ENCODE assay signal across 31 cellular contexts in genomic region chr15:49366496-49366895, GRCh38. TPM values are rescaled to one million over a fixed set of nuclear protein-coding genes. Genes with fewer than 3 reads are reported as not detected.
"Had no signal": no experiment of that assay in that cellular context is flagged by ENCODE, and none has a peak within 500 bp of the region (broad histone marks: within the 10 kb centered on the region; RNA-seq: fewer than 3 reads in every experiment).

No MANE protein-coding gene starts in this region.

- H3K9me3 ChIP-seq: breast epithelium, gastrocnemius medialis had no signal

- H3K4me1 Mint-ChIP-seq: activated B cell treated with CpG ODN at 0.5 μM for 24 hours; activated CD4-positive, alpha-beta memory T cell treated with anti-CD3 and anti-CD28 coated beads, Interleukin-2, amount 10 ng/mL, durations not matched to agents 7 days and 5 days; activated CD4-positive, alpha-beta T cell treated with anti-CD3 and anti-CD28 coated beads, Interleukin-2, amount 10 ng/mL, durations not matched to agents 24 days and 14 days; activated naive CD4-positive, alpha-beta T cell treated with anti-CD3 and anti-CD28 coated beads, Interleukin-2, amount 10 ng/mL, durations not matched to agents 7 days and 5 days; activated naive CD8-positive, alpha-beta T cell treated with anti-CD3 and anti-CD28 coated beads, Interleukin-2, amount 10 ng/mL, durations not matched to agents 7 days and 5 days; brain; central memory CD8-positive, alpha-beta T cell; T-cell had no signal

- H3K9me3 Mint-ChIP-seq: activated naive CD4-positive, alpha-beta T cell treated with anti-CD3 and anti-CD28 coated beads, Interleukin-2, amount 10 ng/mL, durations not matched to agents 7 days and 5 days; effector memory CD8-positive, alpha-beta T cell; T-helper 1 cell treated with Interleukin-12 subunit alpha and Interleukin-12 subunit beta and Interleukin-4 antibody, amounts not matched to agents 30 μg/mL and 1 μg/mL, for 36 hours had no signal

- H3K36me3 ChIP-seq: ascending aorta, breast epithelium, cardiac muscle cell, esophagus muscularis mucosa, gastrocnemius medialis, WERI-Rb-1 had no signal

- H3K27me3 Mint-ChIP-seq: activated B cell treated with CpG ODN at 0.5 μM for 24 hours; activated CD4-positive, alpha-beta memory T cell treated with anti-CD3 and anti-CD28 coated beads, Interleukin-2, amount 10 ng/mL, durations not matched to agents 7 days and 5 days; activated CD4-positive, alpha-beta T cell treated with anti-CD3 and anti-CD28 coated beads, Interleukin-2, amount 10 ng/mL, durations not matched to agents 24 days and 14 days; activated naive CD4-positive, alpha-beta T cell treated with anti-CD3 and anti-CD28 coated beads, Interleukin-2, amount 10 ng/mL, durations not matched to agents 7 days and 5 days; activated naive CD8-positive, alpha-beta T cell treated with anti-CD3 and anti-CD28 coated beads, Interleukin-2, amount 10 ng/mL, durations not matched to agents 7 days and 5 days; activated T-cell treated with anti-CD3 and anti-CD28 coated beads, Interleukin-2, amount 50 U/mL, for 24 hours; brain; central memory CD8-positive, alpha-beta T cell; effector memory CD8-positive, alpha-beta T cell; T-cell had no signal

- H3K27ac Mint-ChIP-seq: activated B cell treated with CpG ODN at 0.5 μM for 24 hours; activated CD4-positive, alpha-beta memory T cell treated with anti-CD3 and anti-CD28 coated beads, Interleukin-2, amount 10 ng/mL, durations not matched to agents 7 days and 5 days; activated CD4-positive, alpha-beta T cell treated with anti-CD3 and anti-CD28 coated beads, Interleukin-2, amount 10 ng/mL, durations not matched to agents 24 days and 14 days; activated naive CD4-positive, alpha-beta T cell treated with anti-CD3 and anti-CD28 coated beads, Interleukin-2, amount 10 ng/mL, durations not matched to agents 7 days and 5 days; activated naive CD4-positive, alpha-beta T cell treated with anti-CD3 and anti-CD28 coated beads, Interleukin-2, amount 50 U/mL, for 72 hours; activated naive CD8-positive, alpha-beta T cell treated with anti-CD3 and anti-CD28 coated beads, Interleukin-2, amount 10 ng/mL, durations not matched to agents 7 days and 5 days; activated T-cell treated with anti-CD3 and anti-CD28 coated beads, Interleukin-2, amount 50 U/mL, for 24 hours; activated T-cell treated with anti-CD3 and anti-CD28 coated beads, Interleukin-2, amount 50 U/mL, for 72 hours; brain; effector memory CD8-positive, alpha-beta T cell; T-cell; T-helper 1 cell treated with Interleukin-12 subunit alpha and Interleukin-12 subunit beta and Interleukin-4 antibody, amounts not matched to agents 30 μg/mL and 1 μg/mL, for 36 hours had no signal

- H3K27ac ChIP-seq: ascending aorta, breast epithelium, cardiac muscle cell, esophagus muscularis mucosa, foreskin keratinocyte, gastrocnemius medialis, WERI-Rb-1 had no signal

- H3K4me1 ChIP-seq: ascending aorta, breast epithelium, esophagus muscularis mucosa, foreskin keratinocyte, gastrocnemius medialis had no signal

- DNase-seq: activated B cell treated with CpG ODN at 0.5 μM for 24 hours; activated CD4-positive, alpha-beta memory T cell treated with anti-CD3 and anti-CD28 coated beads, Interleukin-2, amount 10 ng/mL, durations not matched to agents 7 days and 5 days; activated CD4-positive, alpha-beta T cell treated with anti-CD3 and anti-CD28 coated beads, Interleukin-2, amount 10 ng/mL, durations not matched to agents 24 days and 14 days; activated CD8-positive, alpha-beta memory T cell treated with anti-CD3 and anti-CD28 coated beads, Interleukin-2, amount 50 U/mL, for 48 hours; activated gamma-delta T cell; activated naive CD4-positive, alpha-beta T cell; activated naive CD4-positive, alpha-beta T cell treated with anti-CD3 and anti-CD28 coated beads, Interleukin-2, amount 10 ng/mL, durations not matched to agents 7 days and 5 days; activated naive CD8-positive, alpha-beta T cell treated with anti-CD3 and anti-CD28 coated beads, Interleukin-2, amount 10 ng/mL, durations not matched to agents 7 days and 5 days; activated T-cell treated with anti-CD3 and anti-CD28 coated beads for 4 hours; activated T-cell treated with anti-CD3 and anti-CD28 coated beads, Interleukin-2, amount 50 U/mL, for 24 hours; activated T-cell treated with anti-CD3 and anti-CD28 coated beads, Interleukin-2, amount 50 U/mL, for 72 hours; cortex of kidney; dermis blood vessel endothelial cell; effector CD4-positive, alpha-beta T cell; effector memory CD8-positive, alpha-beta T cell; erythroblast; foreskin keratinocyte; gastrocnemius medialis; SW 1271; T-cell; T-helper 9 cell; WERI-Rb-1 had no signal

- H3K36me3 Mint-ChIP-seq: activated naive CD4-positive, alpha-beta T cell treated with anti-CD3 and anti-CD28 coated beads, Interleukin-2, amount 10 ng/mL, durations not matched to agents 7 days and 5 days; brain had no signal

- H3K4me3 Mint-ChIP-seq: activated B cell treated with CpG ODN at 0.5 μM for 24 hours; activated CD4-positive, alpha-beta memory T cell treated with anti-CD3 and anti-CD28 coated beads, Interleukin-2, amount 10 ng/mL, durations not matched to agents 7 days and 5 days; activated CD4-positive, alpha-beta T cell treated with anti-CD3 and anti-CD28 coated beads, Interleukin-2, amount 10 ng/mL, durations not matched to agents 24 days and 14 days; activated naive CD4-positive, alpha-beta T cell treated with anti-CD3 and anti-CD28 coated beads, Interleukin-2, amount 10 ng/mL, durations not matched to agents 7 days and 5 days; activated naive CD8-positive, alpha-beta T cell treated with anti-CD3 and anti-CD28 coated beads, Interleukin-2, amount 10 ng/mL, durations not matched to agents 7 days and 5 days; activated T-cell treated with anti-CD3 and anti-CD28 coated beads, Interleukin-2, amount 50 U/mL, for 24 hours; activated T-cell treated with anti-CD3 and anti-CD28 coated beads, Interleukin-2, amount 50 U/mL, for 72 hours; brain; central memory CD8-positive, alpha-beta T cell; effector memory CD8-positive, alpha-beta T cell; T-cell; T-helper 1 cell treated with Interleukin-12 subunit alpha and Interleukin-12 subunit beta and Interleukin-4 antibody, amounts not matched to agents 30 μg/mL and 1 μg/mL, for 36 hours had no signal

- H3K4me3 ChIP-seq: ascending aorta, breast epithelium, cardiac muscle cell, esophagus muscularis mucosa, gastrocnemius medialis had no signal

- H3K27me3 ChIP-seq: ascending aorta, breast epithelium, cardiac muscle cell, esophagus muscularis mucosa, foreskin keratinocyte, gastrocnemius medialis had no signal

- ATAC-seq: activated CD4-positive, CD25-positive, alpha-beta regulatory T cell treated with anti-CD3 and anti-CD28 coated beads, Interleukin-2, amount 50 U/mL, for 24 hours; activated naive CD4-positive, alpha-beta T cell treated with anti-CD3 and anti-CD28 coated beads, Interleukin-2, amount 50 U/mL, for 72 hours; activated T-cell treated with anti-CD3 and anti-CD28 coated beads, Interleukin-2, amount 50 U/mL, for 72 hours; effector memory CD8-positive, alpha-beta T cell; foreskin keratinocyte; gastrocnemius medialis; T-cell had no signal

RNA-seq across cellular contexts. Expression of gene FGF7, which starts 56.5 kb away (rescaled TPM):
- total RNA-seq: activated CD4-positive, alpha-beta memory T cell treated with anti-CD3 and anti-CD28 coated beads, Interleukin-2, amount 10 ng/mL, durations not matched to agents 7 days and 5 days; activated CD4-positive, alpha-beta T cell treated with anti-CD3 and anti-CD28 coated beads, Interleukin-2, amount 10 ng/mL, durations not matched to agents 24 days and 14 days; activated naive CD4-positive, alpha-beta T cell treated with anti-CD3 and anti-CD28 coated beads, Interleukin-2, amount 50 U/mL, for 72 hours; activated naive CD8-positive, alpha-beta T cell treated with anti-CD3 and anti-CD28 coated beads, Interleukin-2, amount 10 ng/mL, durations not matched to agents 7 days and 5 days; activated T-cell treated with anti-CD3 and anti-CD28 coated beads, Interleukin-2, amount 50 U/mL, for 72 hours; foreskin keratinocyte had no signal
- polyA plus RNA-seq: foreskin keratinocyte had no signal
